Comparison of ENCODE assay signal across 2 cellular contexts in genomic region chr3:100266531-100266930, GRCh38.
TF ChIP-seq lines count a peak whose summit lies in the region.

No MANE protein-coding gene starts in this region.

TF ChIP-seq in GM23338, 12 proteins besides CTCF, POLR2A, EP300 and RAD21 (continued from another document):
- no peak for TF ChIP-seq STAT1 (IDR thresholded peaks at IDR 0.05; ENCODE audit: unreplicated experiment)
- TF ChIP-seq EZH2 (IDR thresholded peaks at IDR 0.05; ENCODE audit: low read depth, unreplicated experiment): no peak
- TF ChIP-seq, protein P1, sequence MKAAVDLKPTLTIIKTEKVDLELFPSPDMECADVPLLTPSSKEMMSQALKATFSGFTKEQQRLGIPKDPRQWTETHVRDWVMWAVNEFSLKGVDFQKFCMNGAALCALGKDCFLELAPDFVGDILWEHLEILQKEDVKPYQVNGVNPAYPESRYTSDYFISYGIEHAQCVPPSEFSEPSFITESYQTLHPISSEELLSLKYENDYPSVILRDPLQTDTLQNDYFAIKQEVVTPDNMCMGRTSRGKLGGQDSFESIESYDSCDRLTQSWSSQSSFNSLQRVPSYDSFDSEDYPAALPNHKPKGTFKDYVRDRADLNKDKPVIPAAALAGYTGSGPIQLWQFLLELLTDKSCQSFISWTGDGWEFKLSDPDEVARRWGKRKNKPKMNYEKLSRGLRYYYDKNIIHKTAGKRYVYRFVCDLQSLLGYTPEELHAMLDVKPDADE (IDR thresholded peaks at IDR 0.05): no peak
- TF ChIP-seq EZH2phosphoT487 (IDR thresholded peaks at IDR 0.05; ENCODE audit: unreplicated experiment): no peak
- no peak for TF ChIP-seq JUNB (IDR thresholded peaks at IDR 0.05; ENCODE audit: unreplicated experiment)
- TF ChIP-seq, protein P2, sequence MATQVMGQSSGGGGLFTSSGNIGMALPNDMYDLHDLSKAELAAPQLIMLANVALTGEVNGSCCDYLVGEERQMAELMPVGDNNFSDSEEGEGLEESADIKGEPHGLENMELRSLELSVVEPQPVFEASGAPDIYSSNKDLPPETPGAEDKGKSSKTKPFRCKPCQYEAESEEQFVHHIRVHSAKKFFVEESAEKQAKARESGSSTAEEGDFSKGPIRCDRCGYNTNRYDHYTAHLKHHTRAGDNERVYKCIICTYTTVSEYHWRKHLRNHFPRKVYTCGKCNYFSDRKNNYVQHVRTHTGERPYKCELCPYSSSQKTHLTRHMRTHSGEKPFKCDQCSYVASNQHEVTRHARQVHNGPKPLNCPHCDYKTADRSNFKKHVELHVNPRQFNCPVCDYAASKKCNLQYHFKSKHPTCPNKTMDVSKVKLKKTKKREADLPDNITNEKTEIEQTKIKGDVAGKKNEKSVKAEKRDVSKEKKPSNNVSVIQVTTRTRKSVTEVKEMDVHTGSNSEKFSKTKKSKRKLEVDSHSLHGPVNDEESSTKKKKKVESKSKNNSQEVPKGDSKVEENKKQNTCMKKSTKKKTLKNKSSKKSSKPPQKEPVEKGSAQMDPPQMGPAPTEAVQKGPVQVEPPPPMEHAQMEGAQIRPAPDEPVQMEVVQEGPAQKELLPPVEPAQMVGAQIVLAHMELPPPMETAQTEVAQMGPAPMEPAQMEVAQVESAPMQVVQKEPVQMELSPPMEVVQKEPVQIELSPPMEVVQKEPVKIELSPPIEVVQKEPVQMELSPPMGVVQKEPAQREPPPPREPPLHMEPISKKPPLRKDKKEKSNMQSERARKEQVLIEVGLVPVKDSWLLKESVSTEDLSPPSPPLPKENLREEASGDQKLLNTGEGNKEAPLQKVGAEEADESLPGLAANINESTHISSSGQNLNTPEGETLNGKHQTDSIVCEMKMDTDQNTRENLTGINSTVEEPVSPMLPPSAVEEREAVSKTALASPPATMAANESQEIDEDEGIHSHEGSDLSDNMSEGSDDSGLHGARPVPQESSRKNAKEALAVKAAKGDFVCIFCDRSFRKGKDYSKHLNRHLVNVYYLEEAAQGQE (IDR thresholded peaks at IDR 0.05; ENCODE audit: unreplicated experiment): no peak
- no peak for TF ChIP-seq POLR2AphosphoS5 (IDR thresholded peaks at IDR 0.05; ENCODE audit: low read depth)
- no peak for TF ChIP-seq ZNF462 (CRISPR knock-in tag; IDR thresholded peaks at IDR 0.05)
- TF ChIP-seq ZNF114 (CRISPR knock-in tag; IDR thresholded peaks at IDR 0.05): no peak
- TF ChIP-seq ZNF331 (CRISPR knock-in tag; IDR thresholded peaks at IDR 0.05; ENCODE audit: low read depth): no peak

TF ChIP-seq in IMR-90, 13 proteins besides CTCF, POLR2A, EP300 and RAD21 (continued from another document):
- TF ChIP-seq MAFK (IDR thresholded peaks at IDR 0.05; ENCODE audit: low read depth, low read length) (no peak), MAZ (IDR thresholded peaks at IDR 0.05; ENCODE audit: borderline replicate concordance, low read depth, low read length) (no peak)
